ENCODE assay signal across 9 cellular contexts in genomic region chr16:3004781-3005284, GRCh38. TPM values are rescaled to one million over a fixed set of nuclear protein-coding genes. Genes with fewer than 3 reads are reported as not detected.
A peak's percentile ranks its signal among the peaks of the same experiment; 100 is the strongest.
DNase-seq lines count a peak whose midpoint lies in the region; ATAC-seq and TF ChIP-seq lines count a peak whose summit lies in the region.
"Had no signal": no experiment of that assay in that cellular context is flagged by ENCODE, and none has a peak within 500 bp of the region (broad histone marks: within the 10 kb centered on the region; RNA-seq: fewer than 3 reads in every experiment).

No MANE protein-coding gene starts in this region.

- WGBS in right lobe of liver (ENCODE audit: insufficient coverage, low coverage, low lambda C conversion rate, missing lambda C conversion rate): 8% methylated on average over 23 of the region's 25 CpGs

- H3K36me3 Mint-ChIP-seq in activated CD4-positive, alpha-beta memory T cell treated with anti-CD3 and anti-CD28 coated beads, Interleukin-2, amount 10 ng/mL, durations not matched to agents 7 days and 5 days (ENCODE audit: low read depth): no peaks in the 10 kb centered on the region
- no peaks in the 10 kb centered on the region for H3K36me3 Mint-ChIP-seq in activated CD4-positive, alpha-beta T cell treated with anti-CD3 and anti-CD28 coated beads for 36 hours (ENCODE audit: low read depth)

- H3K27me3 Mint-ChIP-seq in activated CD4-positive, alpha-beta memory T cell treated with anti-CD3 and anti-CD28 coated beads, Interleukin-2, amount 10 ng/mL, durations not matched to agents 7 days and 5 days: peaks cover 16% of the 10 kb centered on the region
- H3K27me3 Mint-ChIP-seq in activated CD4-positive, alpha-beta T cell treated with anti-CD3 and anti-CD28 coated beads for 36 hours: peaks cover 6% of the 10 kb centered on the region

- no peaks in the 10 kb centered on the region for H3K9me3 Mint-ChIP-seq in activated CD4-positive, alpha-beta memory T cell treated with anti-CD3 and anti-CD28 coated beads, Interleukin-2, amount 10 ng/mL, durations not matched to agents 7 days and 5 days
- no peaks in the 10 kb centered on the region for H3K9me3 Mint-ChIP-seq in activated CD4-positive, alpha-beta T cell treated with anti-CD3 and anti-CD28 coated beads for 36 hours (ENCODE audit: low read depth)

- H3K27me3 ChIP-seq in H7 (ENCODE audit: control insufficient read depth, insufficient read depth, low read length): no peaks in the 10 kb centered on the region
- H3K27me3 ChIP-seq in right lobe of liver: no peaks in the 10 kb centered on the region

- peak overlapping the region; percentile 74 for H3K4me3 Mint-ChIP-seq in activated CD4-positive, alpha-beta memory T cell treated with anti-CD3 and anti-CD28 coated beads, Interleukin-2, amount 10 ng/mL, durations not matched to agents 7 days and 5 days
- H3K4me3 Mint-ChIP-seq in activated CD4-positive, alpha-beta T cell treated with anti-CD3 and anti-CD28 coated beads for 36 hours: no peak overlapping the region

- H3K27ac ChIP-seq in right lobe of liver: peak overlapping the region; percentile 76 to 95 (median 83)

- peak; percentile 19 to 44 (median 28) for ATAC-seq in right lobe of liver
- no peak for ATAC-seq in activated CD4-positive, alpha-beta T cell treated with anti-CD3 and anti-CD28 coated beads for 36 hours

- POLR2A ChIA-PET in activated CD4-positive, alpha-beta memory T cell treated with anti-CD3 and anti-CD28 coated beads, Interleukin-2, amount 10 ng/mL, durations not matched to agents 7 days and 5 days (lab: Charles Lee): interaction anchor here (0.7 to 5.4 kb wide), 4 partner anchors 17 to 70 kb away, joined by 3 to 52 read pairs (median 12); partner anchors contain the start of genes PKMYT1 and TNFRSF12A
- POLR2A ChIA-PET in activated CD4-positive, alpha-beta T cell treated with anti-CD3 and anti-CD28 coated beads for 36 hours (lab: Charles Lee): no interaction called here

- intact Hi-C loops in right lobe of liver (cut with DNase I) (no loop called here), posterior vena cava (cut with DNase I) (no loop called here)
- intact Hi-C loops in activated CD4-positive, alpha-beta T cell treated with anti-CD3 and anti-CD28 coated beads for 36 hours (cut with DNase I, micrococcal nuclease): loop anchor here (1.0 to 2.0 kb wide), 4 partner anchors 15 to 36 kb away; partner anchors contain the start of genes TNFRSF12A (in 2 of the 2) and PAQR4 (in 1 of the 2)

- DNase-seq in AML-193 (lab: John Stamatoyannopoulos, UW): peak; percentile 25 to 40
- DNase-seq in H7: peak; percentile 80
- no peak for DNase-seq in activated CD4-positive, alpha-beta memory T cell treated with anti-CD3 and anti-CD28 coated beads, Interleukin-2, amount 10 ng/mL, durations not matched to agents 7 days and 5 days
- DNase-seq in right lobe of liver: peak; percentile 76 to 88 (median 83)
- DNase-seq in posterior vena cava (ENCODE audit: low spot score): no peak
- DNase-seq in activated CD4-positive, alpha-beta T cell treated with anti-CD3 and anti-CD28 coated beads for 36 hours: no peak
- no peak for DNase-seq in retina
- DNase-seq in hepatic stellate cell (ENCODE audit: low spot score): no peak

- no peak for TF ChIP-seq CTCF in right lobe of liver (IDR thresholded peaks at IDR 0.05)

- H3K4me1 ChIP-seq in right lobe of liver: peaks cover 0 to 35% (median 18%) of the 10 kb centered on the region in 4 donors

- H3K4me1 Mint-ChIP-seq in activated CD4-positive, alpha-beta memory T cell treated with anti-CD3 and anti-CD28 coated beads, Interleukin-2, amount 10 ng/mL, durations not matched to agents 7 days and 5 days: peaks cover 38% of the 10 kb centered on the region
- H3K4me1 Mint-ChIP-seq in activated CD4-positive, alpha-beta T cell treated with anti-CD3 and anti-CD28 coated beads for 36 hours: peaks cover 23% of the 10 kb centered on the region

- TF ChIP-seq POLR2A in right lobe of liver (IDR thresholded peaks at IDR 0.05): peak; percentile 57

- H3K27ac Mint-ChIP-seq in activated CD4-positive, alpha-beta memory T cell treated with anti-CD3 and anti-CD28 coated beads, Interleukin-2, amount 10 ng/mL, durations not matched to agents 7 days and 5 days: no peak overlapping the region
- no peak overlapping the region for H3K27ac Mint-ChIP-seq in activated CD4-positive, alpha-beta T cell treated with anti-CD3 and anti-CD28 coated beads for 36 hours

- H3K4me3 ChIP-seq in H7 (ENCODE audit: insufficient read depth, low read depth, low read length) (peak overlapping the region; percentile 51), right lobe of liver (peak overlapping the region; percentile 40 to 53 (median 44))

- H3K9me3 ChIP-seq in right lobe of liver: no peaks in the 10 kb centered on the region

- H3K36me3 ChIP-seq in H7 (replicated peaks; ENCODE audit: control insufficient read depth, insufficient read depth, low read length) (no peaks in the 10 kb centered on the region; the same call in 1 of the 2 replicates), right lobe of liver (no peaks in the 10 kb centered on the region)

- CTCF ChIA-PET in activated CD4-positive, alpha-beta memory T cell treated with anti-CD3 and anti-CD28 coated beads, Interleukin-2, amount 10 ng/mL, durations not matched to agents 7 days and 5 days (lab: Charles Lee): interaction anchor here (1.1 to 10.3 kb wide), 5 partner anchors 24 to 130 kb away, joined by 5 to 209 read pairs (median 9); partner anchors contain the start of genes PKMYT1 and ZNF213
- CTCF ChIA-PET in activated CD4-positive, alpha-beta T cell treated with anti-CD3 and anti-CD28 coated beads for 36 hours (lab: Charles Lee): interaction anchor here (1.3 to 9.6 kb wide), 3 partner anchors 27 to 121 kb away, joined by 3 to 130 read pairs (median 3); partner anchors contain the start of gene KREMEN2

RNA-seq across cellular contexts. Expression of gene CLDN9, which starts 7.9 kb away (rescaled TPM):
- total RNA-seq in H7 (2014; rRNA removed; shearing (Covaris generic)): 0.21 and 0.48 TPM in 2 replicates
- total RNA-seq in activated CD4-positive, alpha-beta memory T cell treated with anti-CD3 and anti-CD28 coated beads, Interleukin-2, amount 10 ng/mL, durations not matched to agents 7 days and 5 days: under 1 TPM; 0.23 to 0.28 TPM
- total RNA-seq in right lobe of liver: 1 to 10 TPM in 2 of 6 experiments, under 1 TPM in 4; 0.25 to 1.7 (median 0.92) TPM
- not detected for total RNA-seq in posterior vena cava
- not detected for total RNA-seq in activated CD4-positive, alpha-beta T cell treated with anti-CD3 and anti-CD28 coated beads for 36 hours

RNA-seq across cellular contexts. Expression of gene CLDN6, which starts 13.2 kb away (rescaled TPM):
- total RNA-seq in H7 (2014; rRNA removed; shearing (Covaris generic)): 426 and 528 TPM in 2 replicates
- total RNA-seq in activated CD4-positive, alpha-beta memory T cell treated with anti-CD3 and anti-CD28 coated beads, Interleukin-2, amount 10 ng/mL, durations not matched to agents 7 days and 5 days: not detected
- total RNA-seq in right lobe of liver: 1 to 10 TPM in 1 of 6 experiments, not detected in 5; 2.9 TPM
- not detected for total RNA-seq in posterior vena cava
- not detected for total RNA-seq in activated CD4-positive, alpha-beta T cell treated with anti-CD3 and anti-CD28 coated beads for 36 hours
- total RNA-seq: subcutaneous adipose tissue had no signal

RNA-seq across cellular contexts. Expression of gene TNFRSF12A, which starts 15.3 kb away (rescaled TPM):
- 144 and 171 TPM in 2 replicates for total RNA-seq in H7 (2014; rRNA removed; shearing (Covaris generic))
- total RNA-seq in activated CD4-positive, alpha-beta memory T cell treated with anti-CD3 and anti-CD28 coated beads, Interleukin-2, amount 10 ng/mL, durations not matched to agents 7 days and 5 days: 1 to 10 TPM; 6.1 to 7.5 TPM
- total RNA-seq in right lobe of liver (100 to 1,000 TPM in 3 of 6 experiments, 10 to 100 TPM in 1, 1 to 10 TPM in 2; 5.2 to 284 (median 69.4) TPM), posterior vena cava (100 to 1,000 TPM in 1 of 2 donors, 10 to 100 TPM in 1; 67.1 to 156 TPM)
- 1 to 10 TPM; 5.4 to 7.7 TPM for total RNA-seq in activated CD4-positive, alpha-beta T cell treated with anti-CD3 and anti-CD28 coated beads for 36 hours

RNA-seq across cellular contexts. Expression of gene HCFC1R1, which starts 18.9 kb away (rescaled TPM):
- 114 and 156 TPM in 2 replicates for total RNA-seq in H7 (2014; rRNA removed; shearing (Covaris generic))
- 10 to 100 TPM; 37.0 to 43.3 TPM for total RNA-seq in activated CD4-positive, alpha-beta memory T cell treated with anti-CD3 and anti-CD28 coated beads, Interleukin-2, amount 10 ng/mL, durations not matched to agents 7 days and 5 days
- total RNA-seq in right lobe of liver: 10 to 100 TPM in 5 of 6 experiments, 1 to 10 TPM in 1; 9.7 to 14.6 (median 12.1) TPM
- 100 to 1,000 TPM in 1 of 2 donors, 10 to 100 TPM in 1; 63.3 to 104 TPM for total RNA-seq in posterior vena cava
- 10 to 100 TPM; 30.0 to 30.7 TPM for total RNA-seq in activated CD4-positive, alpha-beta T cell treated with anti-CD3 and anti-CD28 coated beads for 36 hours

RNA-seq across cellular contexts. Expression of gene THOC6, which starts 19.0 kb away (rescaled TPM):
- 69.1 and 81.4 TPM in 2 replicates for total RNA-seq in H7 (2014; rRNA removed; shearing (Covaris generic))
- total RNA-seq in activated CD4-positive, alpha-beta memory T cell treated with anti-CD3 and anti-CD28 coated beads, Interleukin-2, amount 10 ng/mL, durations not matched to agents 7 days and 5 days: 10 to 100 TPM; 42.4 TPM
- total RNA-seq in right lobe of liver (10 to 100 TPM in 2 of 6 experiments, 1 to 10 TPM in 4; 7.7 to 15.7 (median 9.7) TPM), posterior vena cava (10 to 100 TPM; 21.6 to 25.7 TPM)
- total RNA-seq in activated CD4-positive, alpha-beta T cell treated with anti-CD3 and anti-CD28 coated beads for 36 hours: 10 to 100 TPM; 46.9 to 50.2 TPM

Comparison
In these comparisons a context has a peak if more than half of its experiments do, and no peak if none do; other contexts are left out.
1. DNase-seq: peak in AML-193 (2 of 2), H7 (single experiment) and right lobe of liver (3 of 3); none in activated CD4-positive, alpha-beta memory T cell treated with anti-CD3 and anti-CD28 coated beads, Interleukin-2, amount 10 ng/mL, durations not matched to agents 7 days and 5 days (single experiment), posterior vena cava (single experiment), activated CD4-positive, alpha-beta T cell treated with anti-CD3 and anti-CD28 coated beads for 36 hours (single experiment), retina (single experiment) and hepatic stellate cell (single experiment).
2. RNA of gene CLDN6, which starts 13.2 kb away (total RNA-seq): 426 to 528 TPM in H7; not detected in activated CD4-positive, alpha-beta memory T cell treated with anti-CD3 and anti-CD28 coated beads, Interleukin-2, amount 10 ng/mL, durations not matched to agents 7 days and 5 days, 2.9 TPM in right lobe of liver, not detected in posterior vena cava and not detected in activated CD4-positive, alpha-beta T cell treated with anti-CD3 and anti-CD28 coated beads for 36 hours; every median in the first group is over 100 times any median in the second.
3. intact Hi-C loops: an anchor here in activated CD4-positive, alpha-beta T cell treated with anti-CD3 and anti-CD28 coated beads for 36 hours (1.0 to 2.0 kb wide); none called in right lobe of liver and posterior vena cava.